7 cellular contexts compared by ENCODE assay signal in the genomic region with DNA sequence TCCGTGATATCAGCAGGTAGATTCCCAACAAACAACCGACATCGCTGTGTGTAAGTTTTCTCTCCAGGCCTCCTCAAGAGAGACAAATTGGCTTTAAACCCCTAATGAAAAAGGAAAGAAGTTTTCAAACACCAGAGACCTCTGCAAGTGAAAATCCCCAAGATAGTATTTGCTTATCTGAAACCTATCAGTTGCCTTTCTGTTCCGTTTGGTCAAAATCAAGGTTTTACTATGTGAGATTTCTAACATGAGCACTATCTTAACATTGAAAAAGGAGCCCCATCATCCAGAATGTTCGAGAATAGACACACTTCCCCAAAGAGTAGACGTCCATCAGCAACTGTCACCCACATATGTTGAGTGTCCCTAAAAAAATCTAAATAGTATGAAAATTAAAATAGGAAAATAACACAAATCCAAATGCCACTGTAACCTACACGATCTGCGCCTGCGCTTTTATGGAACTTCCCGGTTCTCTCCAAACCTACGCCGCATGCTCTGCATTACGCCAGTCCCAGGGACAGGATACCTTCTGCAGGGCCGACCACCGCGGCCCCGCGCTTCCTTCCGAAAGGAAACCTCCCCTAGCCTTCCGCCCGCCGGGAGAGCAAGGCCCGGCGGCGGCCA. TPM values are rescaled to one million over a fixed set of nuclear protein-coding genes. Genes with fewer than 3 reads are reported as not detected.
DNase-seq lines count a peak whose midpoint lies in the region; ATAC-seq and TF ChIP-seq lines count a peak whose summit lies in the region.

No MANE protein-coding gene starts in this region.

- peak overlapping the region; percentile 98 for H3K27ac ChIP-seq in HL-60 (replicated peaks)
- H3K27ac ChIP-seq in iPS-20b (ENCODE audit: low read length): no peak overlapping the region
- H3K27ac ChIP-seq in stomach smooth muscle (ENCODE audit: low read length): peak overlapping the region; percentile 98

- H3K27ac Mint-ChIP-seq in activated T-helper 17 cell treated with anti-CD3 and anti-CD28 coated beads, Interleukin-2, amount 50 U/mL, for 72 hours: peak overlapping the region; percentile 89

- H3K4me1 ChIP-seq in iPS-20b (ENCODE audit: insufficient read depth, low read length) (peaks cover 8% of the 10 kb centered on the region; the same call in 1 of the 2 replicates), stomach smooth muscle (ENCODE audit: control insufficient read depth, insufficient read depth, low read length) (peaks cover 30% of the 10 kb centered on the region)

- H3K36me3 ChIP-seq in iPS-20b (ENCODE audit: insufficient read depth, low read depth, low read length) (peaks cover 53% of the 10 kb centered on the region), stomach smooth muscle (ENCODE audit: control insufficient read depth in 2 of 2, insufficient read depth in 2 of 2, low read length in 2 of 2) (peaks cover 39 to 48% of the 10 kb centered on the region in 2 donors)

- ATAC-seq in activated T-helper 17 cell treated with anti-CD3 and anti-CD28 coated beads, Interleukin-2, amount 50 U/mL, for 72 hours (replicated peaks): no peak

- H3K9me3 ChIP-seq in iPS-20b (ENCODE audit: insufficient read depth, low read depth, low read length): no peaks in the 10 kb centered on the region
- no peaks in the 10 kb centered on the region for H3K9me3 ChIP-seq in stomach smooth muscle (ENCODE audit: control insufficient read depth in 2 of 2, low read length in 2 of 2)

- H3K4me3 Mint-ChIP-seq in activated T-helper 17 cell treated with anti-CD3 and anti-CD28 coated beads, Interleukin-2, amount 50 U/mL, for 72 hours: peak overlapping the region; percentile 91

- no peaks in the 10 kb centered on the region for H3K27me3 Mint-ChIP-seq in activated T-helper 17 cell treated with anti-CD3 and anti-CD28 coated beads, Interleukin-2, amount 50 U/mL, for 72 hours

- TF ChIP-seq CTCF in HL-60 (IDR thresholded peaks at IDR 0.05; ENCODE audit: insufficient read depth, low read length) (no peak), GM13976 (IDR thresholded peaks at IDR 0.05; ENCODE audit: borderline replicate concordance, control extremely low read depth, extremely low read depth, insufficient read depth, missing control alignments) (no peak)

- peak overlapping the region; percentile 91 for H3K4me3 ChIP-seq in HL-60 (replicated peaks; ENCODE audit: insufficient read depth, low read length)
- peak overlapping the region; percentile 99 for H3K4me3 ChIP-seq in iPS-20b (ENCODE audit: low read length)
- peak overlapping the region; percentile 89 to 95 for H3K4me3 ChIP-seq in stomach smooth muscle (ENCODE audit: low read length in 2 of 2)

- DNase-seq in HL-60 (ENCODE audit: low read depth in 1 of 2, low spot score in 1 of 2): no peak
- no peak for DNase-seq in SW 1271 (lab: John Stamatoyannopoulos, UW)
- DNase-seq in occipital lobe (lab: John Stamatoyannopoulos, UW): no peak
- no peak for DNase-seq in GM13976 (ENCODE audit: low spot score)

- H3K27me3 ChIP-seq in HL-60 (ENCODE audit: insufficient read depth, poor library complexity, severe bottlenecking) (no peaks in the 10 kb centered on the region), iPS-20b (ENCODE audit: insufficient read depth, low read length) (no peaks in the 10 kb centered on the region), stomach smooth muscle (ENCODE audit: control insufficient read depth in 1 of 2, insufficient read depth in 2 of 2, low read length in 2 of 2) (no peaks in the 10 kb centered on the region)

- peaks cover 62% of the 10 kb centered on the region for H3K36me3 Mint-ChIP-seq in activated T-helper 17 cell treated with anti-CD3 and anti-CD28 coated beads, Interleukin-2, amount 50 U/mL, for 72 hours (ENCODE audit: low read depth)

- H3K4me1 Mint-ChIP-seq in activated T-helper 17 cell treated with anti-CD3 and anti-CD28 coated beads, Interleukin-2, amount 50 U/mL, for 72 hours: peaks cover 49% of the 10 kb centered on the region

- in situ Hi-C loops in GM13976 (cut with MboI; ENCODE audit: low sequenced_read_pairs, unreplicated experiment): no loop called here

- peak overlapping the region; percentile 97 for H3K9ac ChIP-seq in iPS-20b (ENCODE audit: low read depth, low read length)
- peak overlapping the region; percentile 69 to 99 for H3K9ac ChIP-seq in stomach smooth muscle (ENCODE audit: low read length in 2 of 2)

- no peaks in the 10 kb centered on the region for H3K9me3 Mint-ChIP-seq in activated T-helper 17 cell treated with anti-CD3 and anti-CD28 coated beads, Interleukin-2, amount 50 U/mL, for 72 hours

RNA-seq across cellular contexts. Expression of a gene that starts 1.4 kb away (rescaled TPM):
- total RNA-seq in activated T-helper 17 cell treated with anti-CD3 and anti-CD28 coated beads, Interleukin-2, amount 50 U/mL, for 72 hours: 100 to 1,000 TPM; 228 to 318 TPM
- total RNA-seq in occipital lobe: 342 TPM
